1 cellular context compared by ENCODE assay signal in the genomic region with DNA sequence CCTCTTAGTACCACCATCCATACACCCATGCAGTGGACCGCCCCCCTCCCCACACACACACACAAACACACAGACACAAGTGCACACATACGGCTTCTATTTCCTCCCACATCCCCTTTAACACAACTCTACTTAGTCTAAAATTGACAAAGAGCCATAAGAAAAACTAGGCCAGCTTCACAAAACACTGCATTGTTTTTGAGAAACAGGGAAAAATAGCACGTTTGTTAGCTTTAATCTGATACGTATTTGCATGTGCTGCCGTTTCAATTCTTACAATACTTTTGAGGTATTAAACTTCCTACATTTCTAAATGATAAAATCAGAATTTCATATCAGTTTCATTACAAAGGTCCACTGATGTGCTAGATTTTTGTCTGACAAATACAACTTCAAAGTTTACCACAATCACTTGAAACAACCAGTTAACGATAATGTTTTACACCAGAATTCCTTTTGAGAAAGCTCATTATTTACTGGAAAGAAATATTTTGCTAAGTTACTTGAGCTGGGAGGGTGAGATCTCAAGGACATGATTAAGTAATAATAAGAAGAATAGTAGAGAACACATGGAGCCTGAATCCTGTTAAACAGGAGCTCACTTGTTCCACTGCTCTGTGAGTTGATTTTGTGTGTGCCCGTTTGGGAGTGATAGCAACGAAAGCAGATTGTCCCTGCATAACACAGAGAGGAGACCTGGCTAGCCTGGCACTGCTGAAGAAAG.
TF ChIP-seq lines count a peak whose summit lies in the region.

No MANE protein-coding gene starts in this region.

TF ChIP-seq in HepG2, 621 proteins besides CTCF, POLR2A, EP300 and RAD21 (continued from another document):
- TF ChIP-seq, protein P1, sequence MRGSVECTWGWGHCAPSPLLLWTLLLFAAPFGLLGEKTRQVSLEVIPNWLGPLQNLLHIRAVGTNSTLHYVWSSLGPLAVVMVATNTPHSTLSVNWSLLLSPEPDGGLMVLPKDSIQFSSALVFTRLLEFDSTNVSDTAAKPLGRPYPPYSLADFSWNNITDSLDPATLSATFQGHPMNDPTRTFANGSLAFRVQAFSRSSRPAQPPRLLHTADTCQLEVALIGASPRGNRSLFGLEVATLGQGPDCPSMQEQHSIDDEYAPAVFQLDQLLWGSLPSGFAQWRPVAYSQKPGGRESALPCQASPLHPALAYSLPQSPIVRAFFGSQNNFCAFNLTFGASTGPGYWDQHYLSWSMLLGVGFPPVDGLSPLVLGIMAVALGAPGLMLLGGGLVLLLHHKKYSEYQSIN (CRISPR knock-in tag; IDR thresholded peaks at IDR 0.05; ENCODE audit: borderline replicate concordance): no peak
- TF ChIP-seq KDM1A (CRISPR knock-in tag; IDR thresholded peaks at IDR 0.05): no peak
- TF ChIP-seq, protein P2, sequence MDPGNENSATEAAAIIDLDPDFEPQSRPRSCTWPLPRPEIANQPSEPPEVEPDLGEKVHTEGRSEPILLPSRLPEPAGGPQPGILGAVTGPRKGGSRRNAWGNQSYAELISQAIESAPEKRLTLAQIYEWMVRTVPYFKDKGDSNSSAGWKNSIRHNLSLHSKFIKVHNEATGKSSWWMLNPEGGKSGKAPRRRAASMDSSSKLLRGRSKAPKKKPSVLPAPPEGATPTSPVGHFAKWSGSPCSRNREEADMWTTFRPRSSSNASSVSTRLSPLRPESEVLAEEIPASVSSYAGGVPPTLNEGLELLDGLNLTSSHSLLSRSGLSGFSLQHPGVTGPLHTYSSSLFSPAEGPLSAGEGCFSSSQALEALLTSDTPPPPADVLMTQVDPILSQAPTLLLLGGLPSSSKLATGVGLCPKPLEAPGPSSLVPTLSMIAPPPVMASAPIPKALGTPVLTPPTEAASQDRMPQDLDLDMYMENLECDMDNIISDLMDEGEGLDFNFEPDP (CRISPR knock-in tag; conservative IDR thresholded peaks at IDR 0.05): no peak
- TF ChIP-seq, protein P3, sequence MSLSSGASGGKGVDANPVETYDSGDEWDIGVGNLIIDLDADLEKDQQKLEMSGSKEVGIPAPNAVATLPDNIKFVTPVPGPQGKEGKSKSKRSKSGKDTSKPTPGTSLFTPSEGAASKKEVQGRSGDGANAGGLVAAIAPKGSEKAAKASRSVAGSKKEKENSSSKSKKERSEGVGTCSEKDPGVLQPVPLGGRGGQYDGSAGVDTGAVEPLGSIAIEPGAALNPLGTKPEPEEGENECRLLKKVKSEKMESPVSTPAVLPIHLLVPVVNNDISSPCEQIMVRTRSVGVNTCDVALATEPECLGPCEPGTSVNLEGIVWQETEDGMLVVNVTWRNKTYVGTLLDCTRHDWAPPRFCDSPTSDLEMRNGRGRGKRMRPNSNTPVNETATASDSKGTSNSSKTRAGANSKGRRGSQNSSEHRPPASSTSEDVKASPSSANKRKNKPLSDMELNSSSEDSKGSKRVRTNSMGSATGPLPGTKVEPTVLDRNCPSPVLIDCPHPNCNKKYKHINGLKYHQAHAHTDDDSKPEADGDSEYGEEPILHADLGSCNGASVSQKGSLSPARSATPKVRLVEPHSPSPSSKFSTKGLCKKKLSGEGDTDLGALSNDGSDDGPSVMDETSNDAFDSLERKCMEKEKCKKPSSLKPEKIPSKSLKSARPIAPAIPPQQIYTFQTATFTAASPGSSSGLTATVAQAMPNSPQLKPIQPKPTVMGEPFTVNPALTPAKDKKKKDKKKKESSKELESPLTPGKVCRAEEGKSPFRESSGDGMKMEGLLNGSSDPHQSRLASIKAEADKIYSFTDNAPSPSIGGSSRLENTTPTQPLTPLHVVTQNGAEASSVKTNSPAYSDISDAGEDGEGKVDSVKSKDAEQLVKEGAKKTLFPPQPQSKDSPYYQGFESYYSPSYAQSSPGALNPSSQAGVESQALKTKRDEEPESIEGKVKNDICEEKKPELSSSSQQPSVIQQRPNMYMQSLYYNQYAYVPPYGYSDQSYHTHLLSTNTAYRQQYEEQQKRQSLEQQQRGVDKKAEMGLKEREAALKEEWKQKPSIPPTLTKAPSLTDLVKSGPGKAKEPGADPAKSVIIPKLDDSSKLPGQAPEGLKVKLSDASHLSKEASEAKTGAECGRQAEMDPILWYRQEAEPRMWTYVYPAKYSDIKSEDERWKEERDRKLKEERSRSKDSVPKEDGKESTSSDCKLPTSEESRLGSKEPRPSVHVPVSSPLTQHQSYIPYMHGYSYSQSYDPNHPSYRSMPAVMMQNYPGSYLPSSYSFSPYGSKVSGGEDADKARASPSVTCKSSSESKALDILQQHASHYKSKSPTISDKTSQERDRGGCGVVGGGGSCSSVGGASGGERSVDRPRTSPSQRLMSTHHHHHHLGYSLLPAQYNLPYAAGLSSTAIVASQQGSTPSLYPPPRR (CRISPR knock-in tag; IDR thresholded peaks at IDR 0.05; ENCODE audit: borderline replicate concordance): no peak
- TF ChIP-seq MTA3 (CRISPR knock-in tag; IDR thresholded peaks at IDR 0.05): no peak
- no peak for TF ChIP-seq ZNF367 (CRISPR knock-in tag; IDR thresholded peaks at IDR 0.05; ENCODE audit: borderline replicate concordance)
- TF ChIP-seq U2AF2 (IDR thresholded peaks at IDR 0.05; ENCODE audit: low read depth, low read length): no peak
- no peak for TF ChIP-seq ARNT (IDR thresholded peaks at IDR 0.05)
- TF ChIP-seq, protein P4, sequence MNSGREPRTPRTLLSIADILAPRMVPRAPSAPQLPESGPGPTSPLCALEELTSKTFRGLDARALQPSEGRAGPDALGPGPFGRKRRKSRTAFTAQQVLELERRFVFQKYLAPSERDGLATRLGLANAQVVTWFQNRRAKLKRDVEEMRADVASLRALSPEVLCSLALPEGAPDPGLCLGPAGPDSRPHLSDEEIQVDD (CRISPR knock-in tag; IDR thresholded peaks at IDR 0.05; ENCODE audit: borderline replicate concordance): no peak
- no peak for TF ChIP-seq ZNF891 (CRISPR knock-in tag; IDR thresholded peaks at IDR 0.05)
- no peak for TF ChIP-seq ARHGAP35 (CRISPR knock-in tag; IDR thresholded peaks at IDR 0.05; ENCODE audit: borderline replicate concordance)
